In the genomic region with DNA sequence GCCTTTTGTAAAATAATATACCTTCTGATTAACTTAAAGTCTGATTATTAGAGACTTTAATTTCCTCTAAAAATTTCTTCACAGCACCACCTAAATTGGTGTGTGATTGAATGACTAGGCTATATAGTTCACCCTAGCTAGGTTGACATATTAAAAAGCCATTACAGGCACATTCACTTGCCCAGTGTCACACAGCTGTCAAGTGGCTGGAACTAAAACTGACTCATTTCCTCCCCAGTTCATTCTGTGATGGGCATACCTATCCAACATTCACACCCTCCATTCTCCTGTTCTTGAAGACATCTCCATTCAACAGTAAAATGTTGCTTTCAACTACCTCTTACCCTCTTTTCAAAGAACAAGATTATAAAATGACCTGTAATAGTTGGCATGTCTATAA, we compare ENCODE assay signal across 11 cellular contexts.
DNase-seq lines count a peak whose midpoint lies in the region; ATAC-seq, FAIRE-seq and TF ChIP-seq lines count a peak whose summit lies in the region.
"Had no signal": no experiment of that assay in that cellular context is flagged by ENCODE, and none has a peak within 500 bp of the region (broad histone marks: within the 10 kb centered on the region; RNA-seq: fewer than 3 reads in every experiment).

No MANE protein-coding gene starts in this region.

- H3K36me3 ChIP-seq in tibial nerve: peaks cover 0 to 5% (median 0%) of the 10 kb centered on the region in 3 donors
- H3K36me3 ChIP-seq: BLaER1 had no signal

- DNase-seq in GM12891 (ENCODE audit: insufficient read length, low spot score): no peak
- no peak for DNase-seq in HTR-8/SVneo (ENCODE audit: insufficient read length, low spot score)
- no peak for DNase-seq in mucosa of gallbladder (ENCODE audit: low spot score)
- no peak for DNase-seq in amniotic stem cell (lab: John Stamatoyannopoulos, UW)
- DNase-seq in stimulated activated CD4-positive, alpha-beta T cell treated with anti-CD3 and anti-CD28 coated beads, Interleukin-4, amount 100 ng/mL, for 1 hour: no peak
- no peak for DNase-seq in tibial nerve (ENCODE audit: low spot score in 2 of 2)
- DNase-seq: right cardiac atrium, SW 1271 had no signal

- peaks cover 0 to 4% (median 0%) of the 10 kb centered on the region in 4 donors for H3K4me1 ChIP-seq in tibial nerve
- H3K4me1 ChIP-seq: BLaER1 had no signal

- no peak for TF ChIP-seq CTCF in tibial nerve (IDR thresholded peaks at IDR 0.05)

- TF ChIP-seq POLR2A in GM12891 (IDR thresholded peaks at IDR 0.05; ENCODE audit: low read depth, low read length) (no peak), tibial nerve (IDR thresholded peaks at IDR 0.05) (no peak)

- H3K27ac ChIP-seq in tibial nerve: no peak overlapping the region
- H3K27ac ChIP-seq: BLaER1 had no signal

- FAIRE-seq in GM12891 (lab: Jason Lieb, UNC) (peak; percentile 68), HTR-8/SVneo (lab: Jason Lieb, UNC) (peak; percentile 16)

- ATAC-seq in GM19351 (IDR thresholded peaks at IDR 0.05; ENCODE audit: unreplicated experiment) (peak; percentile 31), HG02884 (IDR thresholded peaks at IDR 0.05; ENCODE audit: unreplicated experiment) (peak; percentile 30)
- ATAC-seq: right cardiac atrium had no signal

- no peak for TF ChIP-seq EP300 in tibial nerve (IDR thresholded peaks at IDR 0.05)

- H3K9me3 ChIP-seq in tibial nerve: no peaks in the 10 kb centered on the region
- H3K9me3 ChIP-seq: BLaER1 had no signal

- no peaks in the 10 kb centered on the region for H3K27me3 ChIP-seq in tibial nerve
- H3K27me3 ChIP-seq: BLaER1 had no signal

- no peak overlapping the region for H3K4me3 ChIP-seq in tibial nerve
- H3K4me3 ChIP-seq: BLaER1 had no signal

TF ChIP-seq in GM12891, 5 proteins besides CTCF, POLR2A, EP300 and RAD21:
- TF ChIP-seq TAF1 (IDR thresholded peaks at IDR 0.05; ENCODE audit: low read depth, low read length) (no peak), POLR2AphosphoS5 (IDR thresholded peaks at IDR 0.05; ENCODE audit: low read depth, low read length) (no peak), PAX5 (IDR thresholded peaks at IDR 0.05; ENCODE audit: insufficient read depth, low read length, severe bottlenecking) (no peak), SPI1 (IDR thresholded peaks at IDR 0.05; ENCODE audit: low read depth, low read length) (no peak), POU2F2 (IDR thresholded peaks at IDR 0.05; ENCODE audit: low read depth, low read length) (no peak)
